1 cellular context compared by ENCODE assay signal in genomic region chr3:129314757-129315385, GRCh38.
TF ChIP-seq lines count a peak whose summit lies in the region.

No MANE protein-coding gene starts in this region.

TF ChIP-seq in K562, 482 proteins besides CTCF, POLR2A, EP300 and RAD21 (continued from another document and continues in another):
- TF ChIP-seq MTA2 (IDR thresholded peaks at IDR 0.05; ENCODE audit: low read depth) (no peak), EP400 (IDR thresholded peaks at IDR 0.05) (0 out of 2 replicates have a peak, but pooled peaks have one; percentile 10), ZNF780A (CRISPR knock-in tag; IDR thresholded peaks at IDR 0.05) (no peak), EHMT2 (IDR thresholded peaks at IDR 0.05) (no peak), ZFX (CRISPR knock-in tag; IDR thresholded peaks at IDR 0.05) (peak; percentile 50), HBP1 (CRISPR knock-in tag; IDR thresholded peaks at IDR 0.05) (no peak), NBN (IDR thresholded peaks at IDR 0.05; ENCODE audit: low read depth) (no peak), ATF3 (IDR thresholded peaks at IDR 0.05) (no peak), ATF3 (CRISPR knock-in tag; conservative IDR thresholded peaks at IDR 0.05) (no peak), KDM1A (IDR thresholded peaks at IDR 0.05) (no peak), TCFL5 (CRISPR knock-in tag; conservative IDR thresholded peaks at IDR 0.05) (no peak), ARNT (IDR thresholded peaks at IDR 0.05) (no peak), FOXP1 (CRISPR knock-in tag; IDR thresholded peaks at IDR 0.05) (no peak), ZNF274 (IDR thresholded peaks at IDR 0.05; ENCODE audit: borderline replicate concordance, low read depth, low read length) (no peak), ZNF592 (IDR thresholded peaks at IDR 0.05) (no peak), ZNF263 (CRISPR knock-in tag; IDR thresholded peaks at IDR 0.05; ENCODE audit: borderline replicate concordance) (no peak), POU5F1 (IDR thresholded peaks at IDR 0.05; ENCODE audit: borderline replicate concordance, low read depth, low read length, partially characterized antibody) (no peak), ZNF121 (CRISPR knock-in tag; conservative IDR thresholded peaks at IDR 0.05) (no peak), KLF1 (tag; IDR thresholded peaks at IDR 0.05) (no peak), FOXA3 (CRISPR knock-in tag; conservative IDR thresholded peaks at IDR 0.05 in 1 of 2, IDR thresholded peaks at IDR 0.05 in 1 of 2) (peak in 1 of 2 experiments; percentile 79; a peak in 3 of 4 replicates), RFX5 (IDR thresholded peaks at IDR 0.05; ENCODE audit: low read depth, low read length) (0 out of 2 replicates have a peak, but pooled peaks have one; percentile 55), ZNF232 (CRISPR knock-in tag; IDR thresholded peaks at IDR 0.05) (no peak), ZNF174 (CRISPR knock-in tag; IDR thresholded peaks at IDR 0.05) (no peak), TCF15 (CRISPR knock-in tag; IDR thresholded peaks at IDR 0.05) (no peak), PHF20 (IDR thresholded peaks at IDR 0.05; ENCODE audit: partially characterized antibody) (no peak), MIER1 (IDR thresholded peaks at IDR 0.05; ENCODE audit: low read depth) (no peak), CREM (IDR thresholded peaks at IDR 0.05; ENCODE audit: low read depth) (no peak), ZNF830 (CRISPR knock-in tag; IDR thresholded peaks at IDR 0.05) (no peak), ARID1B (IDR thresholded peaks at IDR 0.05) (no peak), HDAC6 (IDR thresholded peaks at IDR 0.05; ENCODE audit: low read depth, low read length) (no peak), CHAMP1 (IDR thresholded peaks at IDR 0.05) (no peak), CXXC5 (CRISPR knock-in tag; IDR thresholded peaks at IDR 0.05) (peak; percentile 68), TEAD2 (tag; IDR thresholded peaks at IDR 0.05) (no peak), NFYB (IDR thresholded peaks at IDR 0.05; ENCODE audit: extremely low read depth, insufficient read length) (no peak), ELF4 (CRISPR knock-in tag; IDR thresholded peaks at IDR 0.05) (no peak), TBL1XR1 (IDR thresholded peaks at IDR 0.05; ENCODE audit: low read length in 2 of 2) (no peak), ERF (CRISPR knock-in tag; IDR thresholded peaks at IDR 0.05) (no peak), HDAC3 (IDR thresholded peaks at IDR 0.05; ENCODE audit: borderline replicate concordance, partially characterized antibody) (no peak), TEAD4 (IDR thresholded peaks at IDR 0.05; ENCODE audit: low read length) (no peak), TEAD4 (CRISPR knock-in tag; IDR thresholded peaks at IDR 0.05; ENCODE audit: borderline replicate concordance) (no peak)
- TF ChIP-seq, protein P1, sequence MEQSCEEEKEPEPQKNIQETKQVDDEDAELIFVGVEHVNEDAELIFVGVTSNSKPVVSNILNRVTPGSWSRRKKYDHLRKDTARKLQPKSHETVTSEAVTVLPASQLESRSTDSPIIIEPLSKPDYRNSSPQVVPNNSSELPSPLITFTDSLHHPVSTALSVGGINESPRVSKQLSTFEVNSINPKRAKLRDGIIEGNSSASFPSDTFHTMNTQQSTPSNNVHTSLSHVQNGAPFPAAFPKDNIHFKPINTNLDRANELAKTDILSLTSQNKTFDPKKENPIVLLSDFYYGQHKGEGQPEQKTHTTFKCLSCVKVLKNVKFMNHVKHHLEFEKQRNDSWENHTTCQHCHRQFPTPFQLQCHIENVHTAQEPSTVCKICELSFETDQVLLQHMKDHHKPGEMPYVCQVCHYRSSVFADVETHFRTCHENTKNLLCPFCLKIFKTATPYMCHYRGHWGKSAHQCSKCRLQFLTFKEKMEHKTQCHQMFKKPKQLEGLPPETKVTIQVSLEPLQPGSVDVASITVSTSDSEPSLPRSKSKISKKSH (CRISPR knock-in tag; IDR thresholded peaks at IDR 0.05): no peak
- TF ChIP-seq, protein P2, sequence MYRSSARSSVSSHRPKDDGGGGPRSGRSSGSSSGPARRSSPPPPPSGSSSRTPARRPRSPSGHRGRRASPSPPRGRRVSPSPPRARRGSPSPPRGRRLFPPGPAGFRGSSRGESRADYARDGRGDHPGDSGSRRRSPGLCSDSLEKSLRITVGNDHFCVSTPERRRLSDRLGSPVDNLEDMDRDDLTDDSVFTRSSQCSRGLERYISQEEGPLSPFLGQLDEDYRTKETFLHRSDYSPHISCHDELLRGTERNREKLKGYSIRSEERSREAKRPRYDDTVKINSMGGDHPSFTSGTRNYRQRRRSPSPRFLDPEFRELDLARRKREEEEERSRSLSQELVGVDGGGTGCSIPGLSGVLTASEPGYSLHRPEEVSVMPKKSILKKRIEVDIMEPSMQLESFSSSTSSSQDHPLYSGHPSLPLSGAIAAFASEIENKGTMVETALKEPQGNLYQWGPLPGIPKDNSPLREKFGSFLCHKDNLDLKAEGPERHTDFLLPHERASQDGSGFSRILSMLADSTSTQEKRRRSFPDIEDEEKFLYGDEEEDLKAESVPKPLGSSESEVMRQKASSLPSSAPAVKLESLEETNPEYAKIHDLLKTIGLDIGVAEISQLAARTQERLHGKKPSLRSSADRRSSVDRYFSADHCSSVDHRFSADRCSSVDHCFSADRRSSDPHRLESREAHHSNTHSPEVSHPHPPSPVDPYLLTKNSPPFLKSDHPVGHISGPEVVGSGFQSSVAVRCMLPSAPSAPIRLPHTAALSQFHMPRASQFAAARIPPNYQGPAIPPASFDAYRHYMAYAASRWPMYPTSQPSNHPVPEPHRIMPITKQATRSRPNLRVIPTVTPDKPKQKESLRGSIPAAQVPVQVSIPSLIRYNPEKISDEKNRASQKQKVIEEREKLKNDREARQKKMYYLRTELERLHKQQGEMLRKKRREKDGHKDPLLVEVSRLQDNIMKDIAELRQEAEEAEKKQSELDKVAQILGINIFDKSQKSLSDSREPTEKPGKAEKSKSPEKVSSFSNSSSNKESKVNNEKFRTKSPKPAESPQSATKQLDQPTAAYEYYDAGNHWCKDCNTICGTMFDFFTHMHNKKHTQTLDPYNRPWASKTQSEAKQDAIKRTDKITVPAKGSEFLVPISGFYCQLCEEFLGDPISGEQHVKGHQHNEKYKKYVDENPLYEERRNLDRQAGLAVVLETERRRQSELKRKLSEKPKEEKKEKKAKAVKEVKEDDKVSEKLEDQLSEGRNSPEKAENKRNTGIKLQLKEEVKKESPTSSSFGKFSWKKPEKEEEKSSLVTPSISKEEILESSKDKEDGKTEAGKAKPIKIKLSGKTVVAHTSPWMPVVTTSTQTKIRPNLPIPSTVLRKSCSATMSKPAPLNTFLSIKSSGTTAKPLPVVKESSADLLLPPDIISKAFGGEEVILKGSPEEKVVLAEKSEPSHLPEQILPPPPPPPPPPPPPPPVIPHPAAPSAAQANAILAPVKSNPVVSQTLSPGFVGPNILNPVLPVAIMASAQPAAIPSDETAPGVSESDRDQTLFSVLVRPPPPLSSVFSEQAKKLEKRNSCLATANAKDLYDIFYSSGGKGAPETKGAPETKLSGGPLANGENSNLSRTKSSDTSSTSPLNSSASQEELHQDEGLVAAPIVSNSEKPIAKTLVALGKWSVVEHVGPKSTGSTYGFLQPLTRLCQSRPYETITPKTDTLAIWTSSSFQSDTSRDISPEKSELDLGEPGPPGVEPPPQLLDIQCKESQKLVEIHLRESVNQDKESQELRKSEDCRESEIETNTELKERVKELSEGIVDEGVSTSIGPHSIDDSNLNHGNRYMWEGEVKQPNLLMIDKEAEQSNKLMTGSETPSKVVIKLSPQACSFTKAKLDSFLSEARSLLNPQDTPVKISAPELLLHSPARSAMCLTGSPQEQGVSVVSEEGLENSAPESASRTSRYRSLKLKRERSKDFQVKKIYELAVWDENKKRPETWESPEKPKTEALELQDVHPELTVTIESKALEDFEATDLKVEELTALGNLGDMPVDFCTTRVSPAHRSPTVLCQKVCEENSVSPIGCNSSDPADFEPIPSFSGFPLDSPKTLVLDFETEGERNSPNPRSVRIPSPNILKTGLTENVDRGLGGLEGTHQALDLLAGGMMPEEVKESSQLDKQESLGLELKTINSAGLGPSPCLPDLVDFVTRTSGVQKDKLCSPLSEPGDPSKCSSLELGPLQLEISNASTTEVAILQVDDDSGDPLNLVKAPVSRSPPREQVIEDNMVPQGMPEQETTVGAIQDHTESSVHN (IDR thresholded peaks at IDR 0.05; ENCODE audit: borderline replicate concordance in 1 of 2, low read depth in 1 of 2): no peak
- TF ChIP-seq, protein P3, sequence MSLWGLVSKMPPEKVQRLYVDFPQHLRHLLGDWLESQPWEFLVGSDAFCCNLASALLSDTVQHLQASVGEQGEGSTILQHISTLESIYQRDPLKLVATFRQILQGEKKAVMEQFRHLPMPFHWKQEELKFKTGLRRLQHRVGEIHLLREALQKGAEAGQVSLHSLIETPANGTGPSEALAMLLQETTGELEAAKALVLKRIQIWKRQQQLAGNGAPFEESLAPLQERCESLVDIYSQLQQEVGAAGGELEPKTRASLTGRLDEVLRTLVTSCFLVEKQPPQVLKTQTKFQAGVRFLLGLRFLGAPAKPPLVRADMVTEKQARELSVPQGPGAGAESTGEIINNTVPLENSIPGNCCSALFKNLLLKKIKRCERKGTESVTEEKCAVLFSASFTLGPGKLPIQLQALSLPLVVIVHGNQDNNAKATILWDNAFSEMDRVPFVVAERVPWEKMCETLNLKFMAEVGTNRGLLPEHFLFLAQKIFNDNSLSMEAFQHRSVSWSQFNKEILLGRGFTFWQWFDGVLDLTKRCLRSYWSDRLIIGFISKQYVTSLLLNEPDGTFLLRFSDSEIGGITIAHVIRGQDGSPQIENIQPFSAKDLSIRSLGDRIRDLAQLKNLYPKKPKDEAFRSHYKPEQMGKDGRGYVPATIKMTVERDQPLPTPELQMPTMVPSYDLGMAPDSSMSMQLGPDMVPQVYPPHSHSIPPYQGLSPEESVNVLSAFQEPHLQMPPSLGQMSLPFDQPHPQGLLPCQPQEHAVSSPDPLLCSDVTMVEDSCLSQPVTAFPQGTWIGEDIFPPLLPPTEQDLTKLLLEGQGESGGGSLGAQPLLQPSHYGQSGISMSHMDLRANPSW (CRISPR knock-in tag; IDR thresholded peaks at IDR 0.05): no peak
- TF ChIP-seq, protein P4, sequence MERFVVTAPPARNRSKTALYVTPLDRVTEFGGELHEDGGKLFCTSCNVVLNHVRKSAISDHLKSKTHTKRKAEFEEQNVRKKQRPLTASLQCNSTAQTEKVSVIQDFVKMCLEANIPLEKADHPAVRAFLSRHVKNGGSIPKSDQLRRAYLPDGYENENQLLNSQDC (CRISPR knock-in tag; IDR thresholded peaks at IDR 0.05): no peak
